In the genomic region with DNA sequence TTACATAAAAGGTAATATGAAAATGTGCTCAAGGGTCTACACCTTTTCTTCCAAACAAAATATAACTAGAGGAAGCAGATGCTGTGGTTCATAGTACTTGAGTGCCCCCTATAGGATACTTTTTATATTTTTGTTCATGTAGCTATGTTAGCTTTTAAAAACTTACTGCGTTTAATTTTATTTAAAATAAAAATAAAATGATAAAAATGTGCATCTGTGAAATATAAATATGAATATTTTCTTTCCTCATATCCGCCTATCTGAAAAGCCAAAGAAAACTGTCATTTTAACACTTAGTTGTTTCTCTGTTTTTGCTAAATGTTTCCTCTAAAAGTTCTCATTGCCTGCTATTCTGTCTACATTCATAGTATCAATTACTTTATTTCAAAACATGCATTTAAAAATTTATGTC, we compare ENCODE assay signal across 8 cellular contexts. TPM values are rescaled to one million over a fixed set of nuclear protein-coding genes. Genes with fewer than 3 reads are reported as not detected.
A peak's percentile ranks its signal among the peaks of the same experiment; 100 is the strongest.
DNase-seq lines count a peak whose midpoint lies in the region; ATAC-seq and TF ChIP-seq lines count a peak whose summit lies in the region.

No MANE protein-coding gene starts in this region.

- H3K9me3 Mint-ChIP-seq in stimulated activated naive CD8-positive, alpha-beta T cell treated with anti-CD3 and anti-CD28 coated beads, Interleukin-15, amount 100 ng/mL, for 72 hours: no peaks in the 10 kb centered on the region

- TF ChIP-seq EP300 in transverse colon (IDR thresholded peaks at IDR 0.05; ENCODE audit: low read depth): no peak

- no peaks in the 10 kb centered on the region for H3K4me1 ChIP-seq in transverse colon

- no peaks in the 10 kb centered on the region for H3K36me3 ChIP-seq in transverse colon

- H3K4me3 Mint-ChIP-seq in stimulated activated naive CD8-positive, alpha-beta T cell treated with anti-CD3 and anti-CD28 coated beads, Interleukin-15, amount 100 ng/mL, for 72 hours: no peak overlapping the region

- H3K4me1 Mint-ChIP-seq in stimulated activated naive CD8-positive, alpha-beta T cell treated with anti-CD3 and anti-CD28 coated beads, Interleukin-15, amount 100 ng/mL, for 72 hours: no peaks in the 10 kb centered on the region

- 4 to 11% methylated on average over 2 of the region's 2 CpGs for WGBS in transverse colon (ENCODE audit: low coverage in 1 of 2), 2 donors

- peak; percentile 26 to 59 (median 48) for TF ChIP-seq CTCF in transverse colon (IDR thresholded peaks at IDR 0.05)

- no peaks in the 10 kb centered on the region for H3K27me3 Mint-ChIP-seq in stimulated activated naive CD8-positive, alpha-beta T cell treated with anti-CD3 and anti-CD28 coated beads, Interleukin-15, amount 100 ng/mL, for 72 hours

- H3K4me3 ChIP-seq in transverse colon: no peak overlapping the region

- peak; percentile 62 for DNase-seq in G401 (ENCODE audit: low spot score)
- DNase-seq in RKO (ENCODE audit: low spot score): peak; percentile 51
- peak; percentile 60 for DNase-seq in fibroblast of peridontal ligament (ENCODE audit: extremely low read depth)
- no peak for DNase-seq in transverse colon
- no peak for DNase-seq in activated CD8-positive, alpha-beta memory T cell treated with anti-CD3 and anti-CD28 coated beads, Interleukin-2, amount 50 U/mL, for 48 hours
- DNase-seq in stimulated activated naive CD8-positive, alpha-beta T cell treated with anti-CD3 and anti-CD28 coated beads, Interleukin-15, amount 100 ng/mL, for 72 hours: no peak
- DNase-seq in Ammon's horn (ENCODE audit: low spot score): no peak

- H3K27ac Mint-ChIP-seq in stimulated activated naive CD8-positive, alpha-beta T cell treated with anti-CD3 and anti-CD28 coated beads, Interleukin-15, amount 100 ng/mL, for 72 hours: no peak overlapping the region

- H3K27ac ChIP-seq in transverse colon: no peak overlapping the region

- in situ Hi-C loops in G401 (cut with HindIII; ENCODE audit: low sequenced_read_pairs) (no loop called here), transverse colon (cut with MboI; ENCODE audit: low pct_ligation_motif_present in 1 of 4, low pct_unique_long_range_greater_than_20kb in 1 of 4, low sequenced_read_pairs in 3 of 4) (no loop called here)

- no peaks in the 10 kb centered on the region for H3K27me3 ChIP-seq in transverse colon

- peak; percentile 61 for ATAC-seq in HG03460 (IDR thresholded peaks at IDR 0.05; ENCODE audit: unreplicated experiment)
- no peak for ATAC-seq in stimulated activated naive CD8-positive, alpha-beta T cell treated with anti-CD3 and anti-CD28 coated beads, Interleukin-15, amount 100 ng/mL, for 72 hours

- no peak for TF ChIP-seq POLR2A in transverse colon (IDR thresholded peaks at IDR 0.05)

- H3K9me3 ChIP-seq in transverse colon: no peaks in the 10 kb centered on the region

- intact Hi-C loops in transverse colon (cut with DNase I; ENCODE audit: low total_unique reads): no loop called here

RNA-seq across cellular contexts. Expression of gene LRP1B, which starts 9.6 kb away (rescaled TPM):
- total RNA-seq in G401 (2014; rRNA removed; shearing (Covaris generic)): not detected in 2 replicates
- 1 to 10 TPM in 1 of 4 donors, under 1 TPM in 2, not detected in 1; 0.48 to 5.4 (median 0.82) TPM for total RNA-seq in transverse colon

Comparison
In these comparisons a context has a peak if more than half of its experiments do, and no peak if none do; other contexts are left out.
1. DNase-seq: peak in G401 (single experiment), RKO (single experiment) and fibroblast of peridontal ligament (single experiment); none in transverse colon (single experiment), activated CD8-positive, alpha-beta memory T cell treated with anti-CD3 and anti-CD28 coated beads, Interleukin-2, amount 50 U/mL, for 48 hours (single experiment), stimulated activated naive CD8-positive, alpha-beta T cell treated with anti-CD3 and anti-CD28 coated beads, Interleukin-15, amount 100 ng/mL, for 72 hours (0 of 2) and Ammon's horn (single experiment).